In genomic region chr10:114403545-114404161, GRCh38 we compare ENCODE assay signal across 9 cellular contexts. TPM values are rescaled to one million over a fixed set of nuclear protein-coding genes. Genes with fewer than 3 reads are reported as not detected.
A peak's percentile ranks its signal among the peaks of the same experiment; 100 is the strongest.
DNase-seq lines count a peak whose midpoint lies in the region; ATAC-seq, FAIRE-seq and TF ChIP-seq lines count a peak whose summit lies in the region.
"Had no signal": no experiment of that assay in that cellular context is flagged by ENCODE, and none has a peak within 500 bp of the region (broad histone marks: within the 10 kb centered on the region; RNA-seq: fewer than 3 reads in every experiment).

No MANE protein-coding gene starts in this region.

- peak overlapping the region; percentile 44 for H3K4me3 ChIP-seq in SJSA1

- H3K9me3 ChIP-seq in ES-I3 (ENCODE audit: control insufficient read depth, insufficient read depth, low read length) (no peaks in the 10 kb centered on the region), SJSA1 (replicated peaks) (no peaks in the 10 kb centered on the region)

- FAIRE-seq in GM19239 (lab: Jason Lieb, UNC) = no peak

- no peak overlapping the region for H3K27ac ChIP-seq in SJSA1

- peak overlapping the region; percentile 66 for H3K4me3 Mint-ChIP-seq in progenitor cell of endocrine pancreas (ENCODE audit: low read depth)

- peak; percentile 29 for TF ChIP-seq CTCF in progenitor cell of endocrine pancreas (IDR thresholded peaks at IDR 0.05; ENCODE audit: unreplicated experiment)

- ATAC-seq in Right ventricle myocardium superior (ENCODE audit: poor library complexity) (peak; percentile 71), HG02763 (IDR thresholded peaks at IDR 0.05; ENCODE audit: unreplicated experiment) (no peak)

- intact Hi-C loops in Right ventricle myocardium superior (cut with DNase I) = no loop called here

- H3K9ac ChIP-seq in ES-I3 (ENCODE audit: low read depth, low read length) = peak overlapping the region; percentile 83

- DNase-seq in SJSA1 (ENCODE audit: low read depth in 1 of 2, low spot score in 2 of 2) (peak in 1 of 2 experiments; percentile 25), Right ventricle myocardium superior (peak; percentile 58), progenitor cell of endocrine pancreas (ENCODE audit: low spot score, unreplicated experiment) (no peak), inferior parietal cortex (ENCODE audit: extremely low spot score) (no peak), GM19239 (ENCODE audit: insufficient read length, low spot score) (no peak)
- DNase-seq in stimulated activated CD4-positive, alpha-beta T cell treated with anti-CD3 and anti-CD28 coated beads, Interleukin-2, amount 100 ng/mL, for 24 hours = no peak
- DNase-seq: activated CD4-positive, alpha-beta T cell treated with anti-CD3 and anti-CD28 coated beads, Interleukin-2, amount 10 ng/mL, durations not matched to agents 24 days and 14 days had no signal

- peaks cover 28% of the 10 kb centered on the region for H3K27me3 ChIP-seq in SJSA1 (replicated peaks)

- peaks cover 23% of the 10 kb centered on the region for H3K4me1 ChIP-seq in ES-I3 (ENCODE audit: insufficient read depth, low read length)
- peaks cover 20% of the 10 kb centered on the region for H3K4me1 ChIP-seq in SJSA1 (replicated peaks)

- H3K9me3 Mint-ChIP-seq in progenitor cell of endocrine pancreas (ENCODE audit: low read depth) = no peaks in the 10 kb centered on the region
- H3K9me3 Mint-ChIP-seq: activated CD4-positive, alpha-beta T cell treated with anti-CD3 and anti-CD28 coated beads, Interleukin-2, amount 10 ng/mL, durations not matched to agents 24 days and 14 days had no signal

- no peak overlapping the region for H3K27ac Mint-ChIP-seq in progenitor cell of endocrine pancreas
- H3K27ac Mint-ChIP-seq: activated CD4-positive, alpha-beta T cell treated with anti-CD3 and anti-CD28 coated beads, Interleukin-2, amount 10 ng/mL, durations not matched to agents 24 days and 14 days had no signal

- H3K27me3 Mint-ChIP-seq in progenitor cell of endocrine pancreas = peaks cover 87% of the 10 kb centered on the region

- H3K36me3 Mint-ChIP-seq in progenitor cell of endocrine pancreas (ENCODE audit: insufficient read depth) = no peaks in the 10 kb centered on the region

- peaks cover 6% of the 10 kb centered on the region for H3K4me1 Mint-ChIP-seq in progenitor cell of endocrine pancreas (ENCODE audit: low read depth)

- H3K36me3 ChIP-seq in ES-I3 (ENCODE audit: insufficient read depth, low read length) (no peaks in the 10 kb centered on the region), SJSA1 (no peaks in the 10 kb centered on the region)

RNA-seq across cellular contexts. Expression of gene AFAP1L2, which starts 0.6 kb away (rescaled TPM):
- 1.3 and 2.1 TPM in 2 replicates for total RNA-seq in SJSA1 (2014; rRNA removed; shearing (Covaris generic))
- total RNA-seq in Right ventricle myocardium superior (5.3 TPM), progenitor cell of endocrine pancreas (0.98 and 1.8 TPM in 2 replicates)
